Comparison of ENCODE assay signal across 11 cellular contexts in genomic region chr20:56658341-56658947, GRCh38. TPM values are rescaled to one million over a fixed set of nuclear protein-coding genes. Genes with fewer than 3 reads are reported as not detected.
"Had no signal": no experiment of that assay in that cellular context is flagged by ENCODE, and none has a peak within 500 bp of the region (broad histone marks: within the 10 kb centered on the region; RNA-seq: fewer than 3 reads in every experiment).

No MANE protein-coding gene starts in this region.

RNA-seq across cellular contexts. Expression of gene TFAP2C, which starts 29.3 kb away (rescaled TPM):
- total RNA-seq: activated naive CD4-positive, alpha-beta T cell treated with anti-CD3 and anti-CD28 coated beads for 36 hours; activated naive CD4-positive, alpha-beta T cell treated with anti-CD3 and anti-CD28 coated beads, Interleukin-2, amount 50 U/mL, for 72 hours; activated naive CD8-positive, alpha-beta T cell treated with anti-CD3 and anti-CD28 coated beads for 36 hours; activated naive CD8-positive, alpha-beta T cell treated with anti-CD3 and anti-CD28 coated beads, Interleukin-2, amount 10 ng/mL, durations not matched to agents 7 days and 5 days; activated T-cell treated with anti-CD3 and anti-CD28 coated beads, Interleukin-2, amount 50 U/mL, for 4 hours; activated T-helper 1 cell treated with anti-CD3 and anti-CD28 coated beads, Interleukin-12 subunit alpha, Interleukin-12 subunit beta, Interleukin-2, Interleukin-4 antibody, amounts not matched to agents 30 ng/mL and 10 ng/mL and 1 ng/mL, durations not matched to agents 14 hours and 24 hours and 36 hours; activated T-helper 17 cell treated with anti-CD3 and anti-CD28 coated beads, Interleukin-2, amount 50 U/mL, for 72 hours; activated T-helper 2 cell treated with anti-CD3 and anti-CD28 coated beads, Interferon-gamma antibody, Interleukin-2, Interleukin-4, amounts not matched to agents 10 μg/mL and 5 μg/mL and 100 μg/mL, durations not matched to agents 14 hours and 24 hours and 36 hours; cerebellum had no signal
- polyA plus RNA-seq: aorta, cardiac muscle cell had no signal
